15 cellular contexts compared by ENCODE assay signal in the genomic region with DNA sequence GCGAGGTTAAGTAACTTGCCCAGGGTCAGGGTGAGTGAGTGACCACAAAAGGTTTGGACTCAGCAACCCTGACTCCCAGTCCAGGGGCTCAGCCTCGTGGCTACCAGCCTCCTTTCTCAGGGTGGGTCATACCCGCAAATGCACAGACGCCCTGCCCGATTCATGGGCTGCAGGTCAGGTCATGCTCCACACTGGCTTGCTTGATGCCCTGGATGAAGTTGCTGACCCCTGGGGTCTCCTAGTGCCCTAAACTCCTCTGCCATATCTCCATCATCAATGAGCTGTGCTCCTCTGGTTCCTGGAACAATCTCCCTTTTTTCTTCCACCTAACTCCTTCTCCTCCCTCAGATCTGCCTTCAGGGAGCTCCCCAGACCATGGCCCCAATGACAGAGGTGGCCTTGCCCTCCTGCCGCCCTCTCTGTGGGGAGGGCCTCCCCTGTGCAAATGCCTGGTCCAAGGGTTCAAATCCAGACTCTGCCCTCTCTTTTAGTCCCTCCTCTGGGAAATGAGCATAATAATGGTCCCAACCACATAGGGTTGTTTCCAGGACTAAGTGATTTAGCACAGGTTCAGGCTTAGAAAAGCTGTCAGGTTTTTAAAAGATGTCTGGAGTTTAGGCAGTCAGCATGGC.
DNase-seq lines count a peak whose midpoint lies in the region; ATAC-seq and TF ChIP-seq lines count a peak whose summit lies in the region.
"Had no signal": no experiment of that assay in that cellular context is flagged by ENCODE, and none has a peak within 500 bp of the region (broad histone marks: within the 10 kb centered on the region; RNA-seq: fewer than 3 reads in every experiment).

No MANE protein-coding gene starts in this region.

- DNase-seq in activated naive CD8-positive, alpha-beta T cell treated with anti-CD3 and anti-CD28 coated beads, Interleukin-2, amount 10 ng/mL, durations not matched to agents 7 days and 5 days = peak; percentile 17
- no peak for DNase-seq in activated naive CD8-positive, alpha-beta T cell treated with anti-CD3 and anti-CD28 coated beads, Interleukin-2, amount 50 U/mL, for 24 hours
- DNase-seq in SJCRH30 = peak; percentile 1 to 4
- DNase-seq in left lobe of liver (ENCODE audit: low spot score) = peak; percentile 43
- peak; percentile 40 to 69 for DNase-seq in vagina (ENCODE audit: extremely low spot score in 2 of 2)
- DNase-seq in UCSD-AML1 (lab: John Stamatoyannopoulos, UW; ENCODE audit: unreplicated experiment) = no peak
- no peak for DNase-seq in GF-D8 (lab: John Stamatoyannopoulos, UW)
- DNase-seq: BE2C, HCEC 1CT, Kasumi-1, PC-9 had no signal

- H3K27ac ChIP-seq in SJCRH30 (no peak overlapping the region), vagina (no peak overlapping the region)
- H3K27ac ChIP-seq: cardiac muscle cell, PC-9 had no signal

- H3K4me3 ChIP-seq in SJCRH30 (no peak overlapping the region), vagina (no peak overlapping the region)
- H3K4me3 ChIP-seq: cardiac muscle cell, PC-9, upper lobe of left lung had no signal

- H3K4me1 Mint-ChIP-seq in activated naive CD8-positive, alpha-beta T cell treated with anti-CD3 and anti-CD28 coated beads, Interleukin-2, amount 10 ng/mL, durations not matched to agents 7 days and 5 days = peaks cover 3% of the 10 kb centered on the region
- peaks cover 14% of the 10 kb centered on the region for H3K4me1 Mint-ChIP-seq in activated naive CD8-positive, alpha-beta T cell treated with anti-CD3 and anti-CD28 coated beads, Interleukin-2, amount 50 U/mL, for 24 hours

- no peak overlapping the region for H3K4me3 Mint-ChIP-seq in activated naive CD8-positive, alpha-beta T cell treated with anti-CD3 and anti-CD28 coated beads, Interleukin-2, amount 10 ng/mL, durations not matched to agents 7 days and 5 days
- H3K4me3 Mint-ChIP-seq in activated naive CD8-positive, alpha-beta T cell treated with anti-CD3 and anti-CD28 coated beads, Interleukin-2, amount 50 U/mL, for 24 hours = no peak overlapping the region
- H3K4me3 Mint-ChIP-seq: T-helper 1 cell treated with Interleukin-12 subunit alpha and Interleukin-12 subunit beta and Interleukin-4 antibody, amounts not matched to agents 30 μg/mL and 1 μg/mL, for 36 hours had no signal

- H3K9me3 Mint-ChIP-seq in activated naive CD8-positive, alpha-beta T cell treated with anti-CD3 and anti-CD28 coated beads, Interleukin-2, amount 10 ng/mL, durations not matched to agents 7 days and 5 days = no peaks in the 10 kb centered on the region
- H3K9me3 Mint-ChIP-seq in activated naive CD8-positive, alpha-beta T cell treated with anti-CD3 and anti-CD28 coated beads, Interleukin-2, amount 50 U/mL, for 24 hours = no peaks in the 10 kb centered on the region
- H3K9me3 Mint-ChIP-seq: T-helper 1 cell treated with Interleukin-12 subunit alpha and Interleukin-12 subunit beta and Interleukin-4 antibody, amounts not matched to agents 30 μg/mL and 1 μg/mL, for 36 hours had no signal

- POLR2A ChIA-PET in activated naive CD8-positive, alpha-beta T cell treated with anti-CD3 and anti-CD28 coated beads, Interleukin-2, amount 10 ng/mL, durations not matched to agents 7 days and 5 days (lab: Charles Lee) = no interaction called here

- H3K27me3 ChIP-seq in SJCRH30 = no peaks in the 10 kb centered on the region
- H3K27me3 ChIP-seq in vagina = no peaks in the 10 kb centered on the region
- H3K27me3 ChIP-seq: BE2C, cardiac muscle cell, upper lobe of left lung had no signal

- no peak for ATAC-seq in activated naive CD8-positive, alpha-beta T cell treated with anti-CD3 and anti-CD28 coated beads, Interleukin-2, amount 10 ng/mL, durations not matched to agents 7 days and 5 days (ENCODE audit: low read depth)
- no peak for ATAC-seq in activated naive CD8-positive, alpha-beta T cell treated with anti-CD3 and anti-CD28 coated beads, Interleukin-2, amount 50 U/mL, for 24 hours
- no peak for ATAC-seq in left lobe of liver
- no peak for ATAC-seq in GM21723 (IDR thresholded peaks at IDR 0.05; ENCODE audit: unreplicated experiment)

- no peaks in the 10 kb centered on the region for H3K36me3 Mint-ChIP-seq in activated naive CD8-positive, alpha-beta T cell treated with anti-CD3 and anti-CD28 coated beads, Interleukin-2, amount 10 ng/mL, durations not matched to agents 7 days and 5 days
- H3K36me3 Mint-ChIP-seq in activated naive CD8-positive, alpha-beta T cell treated with anti-CD3 and anti-CD28 coated beads, Interleukin-2, amount 50 U/mL, for 24 hours (ENCODE audit: low read depth) = peaks cover 2% of the 10 kb centered on the region

- H3K36me3 ChIP-seq in SJCRH30 (no peaks in the 10 kb centered on the region), vagina (no peaks in the 10 kb centered on the region)
- H3K36me3 ChIP-seq: BE2C, cardiac muscle cell, upper lobe of left lung had no signal

- no peak overlapping the region for H3K27ac Mint-ChIP-seq in activated naive CD8-positive, alpha-beta T cell treated with anti-CD3 and anti-CD28 coated beads, Interleukin-2, amount 10 ng/mL, durations not matched to agents 7 days and 5 days
- H3K27ac Mint-ChIP-seq in activated naive CD8-positive, alpha-beta T cell treated with anti-CD3 and anti-CD28 coated beads, Interleukin-2, amount 50 U/mL, for 24 hours = no peak overlapping the region
- H3K27ac Mint-ChIP-seq: T-helper 1 cell treated with Interleukin-12 subunit alpha and Interleukin-12 subunit beta and Interleukin-4 antibody, amounts not matched to agents 30 μg/mL and 1 μg/mL, for 36 hours had no signal

- intact Hi-C loops in vagina (cut with DNase I) = loop anchor here (10.0 kb wide), 1 partner anchor 96 kb away; a partner anchor contains a TSS

- H3K9me3 ChIP-seq in SJCRH30 (replicated peaks) (no peaks in the 10 kb centered on the region), vagina (no peaks in the 10 kb centered on the region)
- H3K9me3 ChIP-seq: BE2C had no signal

- H3K27me3 Mint-ChIP-seq in activated naive CD8-positive, alpha-beta T cell treated with anti-CD3 and anti-CD28 coated beads, Interleukin-2, amount 10 ng/mL, durations not matched to agents 7 days and 5 days = no peaks in the 10 kb centered on the region
- H3K27me3 Mint-ChIP-seq in activated naive CD8-positive, alpha-beta T cell treated with anti-CD3 and anti-CD28 coated beads, Interleukin-2, amount 50 U/mL, for 24 hours = peaks cover 6% of the 10 kb centered on the region

- TF ChIP-seq CTCF in vagina (IDR thresholded peaks at IDR 0.05) = no peak

- peaks cover 36% of the 10 kb centered on the region for H3K4me1 ChIP-seq in SJCRH30
- H3K4me1 ChIP-seq in vagina = peaks cover 16% of the 10 kb centered on the region

- TF ChIP-seq POLR2A in vagina (IDR thresholded peaks at IDR 0.05) = no peak

Comparison
In these comparisons a context has a peak if more than half of its experiments do, and no peak if none do; other contexts are left out.
1. DNase-seq: peak in activated naive CD8-positive, alpha-beta T cell treated with anti-CD3 and anti-CD28 coated beads, Interleukin-2, amount 10 ng/mL, durations not matched to agents 7 days and 5 days (single experiment), SJCRH30 (2 of 2), left lobe of liver (single experiment) and vagina (2 of 2); none in activated naive CD8-positive, alpha-beta T cell treated with anti-CD3 and anti-CD28 coated beads, Interleukin-2, amount 50 U/mL, for 24 hours (single experiment), UCSD-AML1 (single experiment) and GF-D8 (single experiment).